In genomic region chr17:58365185-58365979, GRCh38 we compare ENCODE assay signal across 1 cellular context.
TF ChIP-seq lines count a peak whose summit lies in the region.

No MANE protein-coding gene starts in this region.

TF ChIP-seq in K562, 482 proteins besides CTCF, POLR2A, EP300 and RAD21:
- no peak for TF ChIP-seq RBM39 (optimal IDR thresholded peaks at IDR 0.05; ENCODE audit: low read depth, low read length)
- no peak for TF ChIP-seq DLX4 (CRISPR knock-in tag; IDR thresholded peaks at IDR 0.05)
- TF ChIP-seq ZNF449 (CRISPR knock-in tag; IDR thresholded peaks at IDR 0.05) = no peak
- TF ChIP-seq SRSF1 (IDR thresholded peaks at IDR 0.05; ENCODE audit: low read depth, low read length) = no peak
- TF ChIP-seq MCM3 (IDR thresholded peaks at IDR 0.05) = no peak
- no peak for TF ChIP-seq SPI1 (IDR thresholded peaks at IDR 0.05; ENCODE audit: borderline replicate concordance, low read depth, low read length)
- peak; percentile 8; the same call in 1 of the 2 replicates for TF ChIP-seq ZNF592 (IDR thresholded peaks at IDR 0.05)
- no peak for TF ChIP-seq POLR2H (tag; IDR thresholded peaks at IDR 0.05; ENCODE audit: low read depth)
- no peak for TF ChIP-seq TAF1 (IDR thresholded peaks at IDR 0.05; ENCODE audit: control insufficient read depth, extremely low read depth, insufficient read depth, low read length, severe bottlenecking)
- no peak for TF ChIP-seq ZNF436 (CRISPR knock-in tag; IDR thresholded peaks at IDR 0.05)
- TF ChIP-seq NR2C2 (CRISPR knock-in tag; IDR thresholded peaks at IDR 0.05) = no peak
- no peak for TF ChIP-seq NR2C2 (tag; IDR thresholded peaks at IDR 0.05)
- no peak for TF ChIP-seq ZNF316 (IDR thresholded peaks at IDR 0.05)
- 0 out of 2 replicates have a peak, but pooled peaks have one; percentile 4 for TF ChIP-seq NFE2 (IDR thresholded peaks at IDR 0.05; ENCODE audit: low read depth)
